34 cellular contexts compared by ENCODE assay signal in the genomic region with DNA sequence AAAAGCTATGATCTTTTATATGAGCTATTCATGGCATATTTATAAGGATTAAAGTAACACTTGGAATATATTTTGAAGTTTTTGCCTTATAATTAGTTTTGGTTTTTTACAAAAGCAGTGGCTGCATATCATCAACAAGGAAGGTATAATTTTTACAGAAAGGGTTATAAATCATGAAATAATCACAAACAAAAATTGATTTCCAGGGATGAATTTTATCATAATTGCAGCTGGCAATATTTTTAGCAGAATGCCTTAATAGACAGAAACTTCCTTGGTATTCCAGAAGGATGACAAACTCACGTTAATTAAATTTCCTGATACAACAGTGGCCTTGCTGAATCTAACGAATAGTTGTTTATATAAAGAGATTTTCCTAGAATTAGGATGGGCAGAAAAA.
DNase-seq lines count a peak whose midpoint lies in the region; ATAC-seq, FAIRE-seq and TF ChIP-seq lines count a peak whose summit lies in the region.
"Had no signal": no experiment of that assay in that cellular context is flagged by ENCODE, and none has a peak within 500 bp of the region (broad histone marks: within the 10 kb centered on the region; RNA-seq: fewer than 3 reads in every experiment).

No MANE protein-coding gene starts in this region.

- TF ChIP-seq EP300 in SK-N-SH (IDR thresholded peaks at IDR 0.05; ENCODE audit: borderline replicate concordance in 1 of 2, low read depth in 1 of 2, low read length in 1 of 2): no peak

- WGBS in SK-N-SH (ENCODE audit: low lambda C conversion rate): 62% methylated on average over 2 of the region's 2 CpGs
- WGBS in small intestine, 3 donors: 74 to 93% (median 88%) methylated on average over 2 of the region's 2 CpGs

- H3K27me3 ChIP-seq in SK-N-SH (ENCODE audit: insufficient read depth): no peaks in the 10 kb centered on the region
- no peaks in the 10 kb centered on the region for H3K27me3 ChIP-seq in small intestine (ENCODE audit: control insufficient read depth in 2 of 2, insufficient read depth in 2 of 2, low read length in 2 of 2)
- H3K27me3 ChIP-seq: BE2C; BLaER1; BLaER1 treated with 17β-estradiol and CSF1 and Interleukin-3, amounts not matched to agents 10 nM and 100 nM had no signal

- no peaks in the 10 kb centered on the region for H3K9me2 ChIP-seq in SK-N-SH

- H3K9me3 Mint-ChIP-seq in WTC11: no peaks in the 10 kb centered on the region
- H3K9me3 Mint-ChIP-seq: CD4-positive, alpha-beta memory T cell; CD4-positive, alpha-beta T cell; CD8-positive, alpha-beta memory T cell; CD8-positive, alpha-beta T cell had no signal

- CTCF ChIA-PET in SK-N-SH (lab: Yijun Ruan, JAX): no interaction called here
- CTCF ChIA-PET in WTC11 (lab: Charles Lee): no interaction called here

- H3K4me3 Mint-ChIP-seq in WTC11: no peak overlapping the region
- H3K4me3 Mint-ChIP-seq: B cell; CD14-positive monocyte; CD4-positive, alpha-beta memory T cell; CD4-positive, alpha-beta T cell; CD4-positive, CD25-positive, alpha-beta regulatory T cell; CD8-positive, alpha-beta memory T cell; CD8-positive, alpha-beta T cell had no signal

- no peak for TF ChIP-seq RAD21 in SK-N-SH (IDR thresholded peaks at IDR 0.05; ENCODE audit: low read length)

- H3K9me3 ChIP-seq in SK-N-SH (no peaks in the 10 kb centered on the region), small intestine (ENCODE audit: control insufficient read depth, low read depth) (no peaks in the 10 kb centered on the region)
- H3K9me3 ChIP-seq: A549; BE2C; BLaER1; BLaER1 treated with 17β-estradiol and CSF1 and Interleukin-3, amounts not matched to agents 10 nM and 100 nM; Caco-2 had no signal

- H4K20me1 ChIP-seq in SK-N-SH (ENCODE audit: insufficient read depth): no peaks in the 10 kb centered on the region
- H4K20me1 ChIP-seq: BLaER1; BLaER1 treated with 17β-estradiol and CSF1 and Interleukin-3, amounts not matched to agents 10 nM and 100 nM had no signal

- H3K4me3 ChIP-seq in SK-N-SH (ENCODE audit: low read depth in 2 of 2, low read length in 1 of 2): no peak overlapping the region
- no peak overlapping the region for H3K4me3 ChIP-seq in small intestine (ENCODE audit: low read depth in 1 of 2, low read length in 2 of 2)
- H3K4me3 ChIP-seq: A549; BLaER1; BLaER1 treated with 17β-estradiol and CSF1 and Interleukin-3, amounts not matched to agents 10 nM and 100 nM had no signal

- no peak overlapping the region for H2AFZ ChIP-seq in SK-N-SH (ENCODE audit: low read depth)

- FAIRE-seq in islet of Langerhans (lab: Jason Lieb, UNC) (peak; percentile 61), small intestine (lab: Jason Lieb, UNC) (peak; percentile 39)
- FAIRE-seq: A204.1, A549 had no signal

- no peaks in the 10 kb centered on the region for H3K4me1 Mint-ChIP-seq in WTC11
- H3K4me1 Mint-ChIP-seq: CD14-positive monocyte; CD8-positive, alpha-beta memory T cell had no signal

- no peaks in the 10 kb centered on the region for H3F3A ChIP-seq in SK-N-SH (replicated peaks; ENCODE audit: insufficient read depth)

- H3K4me1 ChIP-seq in SK-N-SH (ENCODE audit: control insufficient read depth in 1 of 2, insufficient read depth in 2 of 2, low read depth in 1 of 2, low read length in 1 of 2): no peaks in the 10 kb centered on the region; a peak in 1 of 4 replicates
- no peaks in the 10 kb centered on the region for H3K4me1 ChIP-seq in small intestine (ENCODE audit: control insufficient read depth in 2 of 2, insufficient read depth in 1 of 2, low read depth in 1 of 2, low read length in 1 of 2)
- H3K4me1 ChIP-seq: A549; BLaER1; BLaER1 treated with 17β-estradiol and CSF1 and Interleukin-3, amounts not matched to agents 10 nM and 100 nM; Caco-2 had no signal

- no peaks in the 10 kb centered on the region for H3K79me2 ChIP-seq in SK-N-SH (ENCODE audit: insufficient read depth)

- H3K27ac ChIP-seq in SK-N-SH (ENCODE audit: low read depth in 2 of 2, low read length in 1 of 2) (no peak overlapping the region), small intestine (ENCODE audit: low read depth in 1 of 2, low read length in 1 of 2) (no peak overlapping the region)
- H3K27ac ChIP-seq: 22Rv1; A549; BLaER1; BLaER1 treated with 17β-estradiol and CSF1 and Interleukin-3, amounts not matched to agents 10 nM and 100 nM; C4-2B had no signal

- no peak overlapping the region for H3K4me2 ChIP-seq in SK-N-SH
- H3K4me2 ChIP-seq: A549; BLaER1; BLaER1 treated with 17β-estradiol and CSF1 and Interleukin-3, amounts not matched to agents 10 nM and 100 nM had no signal

- no peak overlapping the region for H3K27ac Mint-ChIP-seq in WTC11
- H3K27ac Mint-ChIP-seq: B cell; CD14-positive monocyte; CD4-positive, alpha-beta memory T cell; CD4-positive, alpha-beta T cell; CD4-positive, CD25-positive, alpha-beta regulatory T cell; CD8-positive, alpha-beta memory T cell; CD8-positive, alpha-beta T cell had no signal

- no peak for TF ChIP-seq CTCF in SK-N-SH (IDR thresholded peaks at IDR 0.05)
- no peak for TF ChIP-seq CTCF in WTC11 (IDR thresholded peaks at IDR 0.05)

- no peak overlapping the region for H3K9ac ChIP-seq in SK-N-SH
- H3K9ac ChIP-seq: BLaER1; BLaER1 treated with 17β-estradiol and CSF1 and Interleukin-3, amounts not matched to agents 10 nM and 100 nM had no signal

- no peak for DNase-seq in SK-N-SH
- no peak for DNase-seq in small intestine
- DNase-seq in WTC11 (ENCODE audit: low spot score): no peak
- DNase-seq: 8988T; ACHN; AML-193; BE2C; C1 segment of cervical spinal cord; Caco-2; Calu3; CD4-positive, alpha-beta memory T cell; CD4-positive, alpha-beta T cell; CD4-positive, CD25-positive, alpha-beta regulatory T cell; CD8-positive, alpha-beta memory T cell; CD8-positive, alpha-beta T cell; COR-L47; DMS 273 treated with DMSO at 0.1 percent for 48 hours; DMS153; DMS53; DMS79; DMS79 treated with DMSO at 0.1 percent for 48 hours; DND-41; EL had no signal

- no peaks in the 10 kb centered on the region for H3K36me3 Mint-ChIP-seq in WTC11
- H3K36me3 Mint-ChIP-seq: CD14-positive monocyte; CD4-positive, alpha-beta memory T cell; CD4-positive, CD25-positive, alpha-beta regulatory T cell; CD8-positive, alpha-beta memory T cell; CD8-positive, alpha-beta T cell had no signal

- H3K36me3 ChIP-seq in SK-N-SH (replicated peaks in 1 of 2; ENCODE audit: control insufficient read depth in 1 of 2, insufficient read depth in 2 of 2, low read length in 1 of 2) (no peaks in the 10 kb centered on the region), small intestine (ENCODE audit: control insufficient read depth in 2 of 2, insufficient read depth in 2 of 2, low read length in 2 of 2) (no peaks in the 10 kb centered on the region)
- H3K36me3 ChIP-seq: BE2C; BLaER1; BLaER1 treated with 17β-estradiol and CSF1 and Interleukin-3, amounts not matched to agents 10 nM and 100 nM had no signal

- POLR2A ChIA-PET in SK-N-SH (lab: Yijun Ruan, JAX) (no interaction called here), WTC11 (lab: Charles Lee) (no interaction called here)

- H3K27me3 Mint-ChIP-seq in WTC11 (ENCODE audit: low read depth): no peaks in the 10 kb centered on the region
- H3K27me3 Mint-ChIP-seq: B cell; CD4-positive, alpha-beta memory T cell; CD4-positive, alpha-beta T cell had no signal

- ATAC-seq in SK-N-SH treated with all-trans-retinoic acid at 6 μM for 48 hours: no peak
- ATAC-seq in WTC11: no peak
- no peak for ATAC-seq in HG02642 (IDR thresholded peaks at IDR 0.05; ENCODE audit: poor library complexity, unreplicated experiment)
- ATAC-seq: A549; CD8-positive, alpha-beta T cell had no signal

TF ChIP-seq in SK-N-SH treated with all-trans-retinoic acid at 6 μM for 48 hours, 23 proteins besides CTCF, POLR2A, EP300 and RAD21 (continues in another document):
- TF ChIP-seq PPARA (CRISPR knock-in tag; IDR thresholded peaks at IDR 0.05; ENCODE audit: borderline replicate concordance): no peak
- no peak for TF ChIP-seq SNAI2 (CRISPR knock-in tag; IDR thresholded peaks at IDR 0.05)

TF ChIP-seq in SK-N-SH, 30 proteins besides CTCF, POLR2A, EP300 and RAD21 (continues in another document):
- TF ChIP-seq USF2 (IDR thresholded peaks at IDR 0.05; ENCODE audit: borderline replicate concordance, low read depth, low read length) (no peak), FOXM1 (IDR thresholded peaks at IDR 0.05; ENCODE audit: low read depth) (no peak), TEAD4 (IDR thresholded peaks at IDR 0.05; ENCODE audit: borderline replicate concordance, insufficient read depth) (no peak)

TF ChIP-seq in WTC11, 78 proteins besides CTCF, POLR2A, EP300 and RAD21 (continues in another document):
- TF ChIP-seq, protein P1, sequence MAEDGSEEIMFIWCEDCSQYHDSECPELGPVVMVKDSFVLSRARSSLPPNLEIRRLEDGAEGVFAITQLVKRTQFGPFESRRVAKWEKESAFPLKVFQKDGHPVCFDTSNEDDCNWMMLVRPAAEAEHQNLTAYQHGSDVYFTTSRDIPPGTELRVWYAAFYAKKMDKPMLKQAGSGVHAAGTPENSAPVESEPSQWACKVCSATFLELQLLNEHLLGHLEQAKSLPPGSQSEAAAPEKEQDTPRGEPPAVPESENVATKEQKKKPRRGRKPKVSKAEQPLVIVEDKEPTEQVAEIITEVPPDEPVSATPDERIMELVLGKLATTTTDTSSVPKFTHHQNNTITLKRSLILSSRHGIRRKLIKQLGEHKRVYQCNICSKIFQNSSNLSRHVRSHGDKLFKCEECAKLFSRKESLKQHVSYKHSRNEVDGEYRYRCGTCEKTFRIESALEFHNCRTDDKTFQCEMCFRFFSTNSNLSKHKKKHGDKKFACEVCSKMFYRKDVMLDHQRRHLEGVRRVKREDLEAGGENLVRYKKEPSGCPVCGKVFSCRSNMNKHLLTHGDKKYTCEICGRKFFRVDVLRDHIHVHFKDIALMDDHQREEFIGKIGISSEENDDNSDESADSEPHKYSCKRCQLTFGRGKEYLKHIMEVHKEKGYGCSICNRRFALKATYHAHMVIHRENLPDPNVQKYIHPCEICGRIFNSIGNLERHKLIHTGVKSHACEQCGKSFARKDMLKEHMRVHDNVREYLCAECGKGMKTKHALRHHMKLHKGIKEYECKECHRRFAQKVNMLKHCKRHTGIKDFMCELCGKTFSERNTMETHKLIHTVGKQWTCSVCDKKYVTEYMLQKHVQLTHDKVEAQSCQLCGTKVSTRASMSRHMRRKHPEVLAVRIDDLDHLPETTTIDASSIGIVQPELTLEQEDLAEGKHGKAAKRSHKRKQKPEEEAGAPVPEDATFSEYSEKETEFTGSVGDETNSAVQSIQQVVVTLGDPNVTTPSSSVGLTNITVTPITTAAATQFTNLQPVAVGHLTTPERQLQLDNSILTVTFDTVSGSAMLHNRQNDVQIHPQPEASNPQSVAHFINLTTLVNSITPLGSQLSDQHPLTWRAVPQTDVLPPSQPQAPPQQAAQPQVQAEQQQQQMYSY (CRISPR knock-in tag; IDR thresholded peaks at IDR 0.05): no peak
- TF ChIP-seq GRHL2 (CRISPR knock-in tag; IDR thresholded peaks at IDR 0.05; ENCODE audit: insufficient replicate concordance, severe bottlenecking) (no peak), IRF1 (CRISPR knock-in tag; IDR thresholded peaks at IDR 0.05) (no peak)
